In the genomic region with DNA sequence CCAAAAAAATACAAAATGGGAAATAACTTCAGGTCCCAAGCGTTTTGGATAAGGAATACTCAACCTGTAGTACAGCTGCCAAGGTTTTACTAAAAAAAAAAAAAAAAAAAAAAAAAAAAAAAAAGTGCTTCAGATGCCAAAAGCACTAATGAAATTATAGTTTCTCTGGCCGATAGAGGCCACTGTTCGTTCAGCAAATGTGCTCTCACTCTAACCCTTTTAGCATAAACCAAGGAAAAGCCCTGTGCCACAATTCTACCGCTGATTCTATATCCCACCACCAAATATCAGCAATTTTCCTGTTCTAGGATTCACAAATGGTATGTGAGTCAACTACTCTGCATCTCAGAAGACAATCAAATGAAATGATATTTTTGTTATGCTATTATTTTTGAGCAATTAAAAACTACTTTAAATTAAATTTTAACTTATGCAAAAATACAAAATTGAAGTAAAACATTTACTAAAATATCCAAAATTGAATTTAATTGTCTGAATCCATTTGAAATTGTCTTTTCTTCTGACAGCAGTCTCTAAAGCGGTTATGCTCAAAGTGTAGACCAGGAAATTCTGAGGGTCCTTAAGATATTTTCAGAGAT, we compare ENCODE assay signal across 8 cellular contexts.
DNase-seq lines count a peak whose midpoint lies in the region; ATAC-seq and TF ChIP-seq lines count a peak whose summit lies in the region.

No MANE protein-coding gene starts in this region.

- TF ChIP-seq CTCF in RWPE2 (IDR thresholded peaks at IDR 0.05; ENCODE audit: poor library complexity, severe bottlenecking) = peak; percentile 93
- peak in 5 of 6 experiments; percentile 32 to 53 (median 39) for TF ChIP-seq CTCF in esophagus squamous epithelium (IDR thresholded peaks at IDR 0.05)

- peaks cover 22 to 38% of the 10 kb centered on the region in 2 donors for H3K36me3 Mint-ChIP-seq in naive B cell
- H3K36me3 Mint-ChIP-seq in stimulated activated memory B cell treated with anti-CD40 and anti-IgM and Interleukin-4, amounts not matched to agents 10 μg/mL and 1 μg/mL and 100 μg/mL, for 72 hours = peaks cover 46% of the 10 kb centered on the region

- peaks cover 5 to 22% (median 17%) of the 10 kb centered on the region in 3 donors for H3K4me1 Mint-ChIP-seq in naive B cell
- H3K4me1 Mint-ChIP-seq in stimulated activated memory B cell treated with anti-CD40 and anti-IgM and Interleukin-4, amounts not matched to agents 10 μg/mL and 1 μg/mL and 100 μg/mL, for 72 hours = peaks cover 9% of the 10 kb centered on the region

- peaks cover 0 to 4% (median 0%) of the 10 kb centered on the region in 7 donors for H3K9me3 Mint-ChIP-seq in naive B cell
- peaks cover 3% of the 10 kb centered on the region for H3K9me3 Mint-ChIP-seq in stimulated activated memory B cell treated with anti-CD40 and anti-IgM and Interleukin-4, amounts not matched to agents 10 μg/mL and 1 μg/mL and 100 μg/mL, for 72 hours

- H3K27me3 ChIP-seq in RWPE2 (ENCODE audit: insufficient read depth, poor library complexity, severe bottlenecking) = no peaks in the 10 kb centered on the region
- no peaks in the 10 kb centered on the region for H3K27me3 ChIP-seq in esophagus squamous epithelium

- H3K4me3 Mint-ChIP-seq in naive B cell = no peak overlapping the region
- no peak overlapping the region for H3K4me3 Mint-ChIP-seq in stimulated activated memory B cell treated with anti-CD40 and anti-IgM and Interleukin-4, amounts not matched to agents 10 μg/mL and 1 μg/mL and 100 μg/mL, for 72 hours

- DNase-seq in stimulated activated CD8-positive, alpha-beta memory T cell treated with anti-CD3 and anti-CD28 coated beads, Interleukin-12 subunit alpha, Interleukin-12 subunit beta, amount 100 ng/mL, for 24 hours (ENCODE audit: extremely low read depth) = peak; percentile 1
- no peak for DNase-seq in stimulated activated CD8-positive, alpha-beta memory T cell treated with anti-CD3 and anti-CD28 coated beads, Interleukin-4, amount 100 ng/mL, for 48 hours
- peak in 47 of 76 experiments; percentile 1 to 74 (median 30) for DNase-seq in HUDEP-2 (lab: John Stamatoyannopoulos, UW; ENCODE audit: unreplicated experiment in 76 of 76)
- DNase-seq in RWPE2 (ENCODE audit: low spot score) = no peak
- DNase-seq in esophagus squamous epithelium (lab: John Stamatoyannopoulos, UW) = no peak
- peak; percentile 12 for DNase-seq in naive B cell

- H3K4me3 ChIP-seq in RWPE2 (ENCODE audit: severe bottlenecking) (no peak overlapping the region), esophagus squamous epithelium (no peak overlapping the region)

- H3K9me3 ChIP-seq in RWPE2 (ENCODE audit: severe bottlenecking) = no peaks in the 10 kb centered on the region
- no peaks in the 10 kb centered on the region for H3K9me3 ChIP-seq in esophagus squamous epithelium

- 33 to 36% methylated on average over 5 of the region's 5 CpGs for WGBS in esophagus squamous epithelium, 2 donors

- no peak overlapping the region for H3K27ac Mint-ChIP-seq in naive B cell
- no peak overlapping the region for H3K27ac Mint-ChIP-seq in stimulated activated memory B cell treated with anti-CD40 and anti-IgM and Interleukin-4, amounts not matched to agents 10 μg/mL and 1 μg/mL and 100 μg/mL, for 72 hours

- no peaks in the 10 kb centered on the region for H3K27me3 Mint-ChIP-seq in naive B cell
- H3K27me3 Mint-ChIP-seq in stimulated activated memory B cell treated with anti-CD40 and anti-IgM and Interleukin-4, amounts not matched to agents 10 μg/mL and 1 μg/mL and 100 μg/mL, for 72 hours = no peaks in the 10 kb centered on the region

- intact Hi-C loops in esophagus squamous epithelium (cut with DNase I) = no loop called here

- H3K4me1 ChIP-seq in RWPE2 (ENCODE audit: insufficient read depth, poor library complexity, severe bottlenecking) (no peaks in the 10 kb centered on the region), esophagus squamous epithelium (no peaks in the 10 kb centered on the region)

- TF ChIP-seq POLR2A in esophagus squamous epithelium (IDR thresholded peaks at IDR 0.05) = no peak

- ATAC-seq in RWPE2 (ENCODE audit: low read depth) = peak; percentile 73; the same call in 2 of the 3 replicates
- peak; percentile 55 to 71 for ATAC-seq in naive B cell (ENCODE audit: low read depth in 2 of 2)
- ATAC-seq in stimulated activated memory B cell treated with anti-CD40 and anti-IgM and Interleukin-4, amounts not matched to agents 10 μg/mL and 1 μg/mL and 100 μg/mL, for 72 hours = no peak
- no peak for ATAC-seq in HG03175 (IDR thresholded peaks at IDR 0.05; ENCODE audit: unreplicated experiment)

- peaks cover 51% of the 10 kb centered on the region for H3K36me3 ChIP-seq in RWPE2 (ENCODE audit: low read depth)
- H3K36me3 ChIP-seq in esophagus squamous epithelium = peaks cover 0 to 27% (median 0%) of the 10 kb centered on the region in 3 donors

- H3K27ac ChIP-seq in RWPE2 (ENCODE audit: poor library complexity, severe bottlenecking) = no peak overlapping the region
- H3K27ac ChIP-seq in esophagus squamous epithelium = no peak overlapping the region

Comparison
In these comparisons a context has a peak if more than half of its experiments do, and no peak if none do; other contexts are left out.
1. DNase-seq: peak in stimulated activated CD8-positive, alpha-beta memory T cell treated with anti-CD3 and anti-CD28 coated beads, Interleukin-12 subunit alpha, Interleukin-12 subunit beta, amount 100 ng/mL, for 24 hours (single experiment), HUDEP-2 (47 of 76) and naive B cell (single experiment); none in stimulated activated CD8-positive, alpha-beta memory T cell treated with anti-CD3 and anti-CD28 coated beads, Interleukin-4, amount 100 ng/mL, for 48 hours (single experiment), RWPE2 (single experiment) and esophagus squamous epithelium (single experiment).
2. ATAC-seq: peak in RWPE2 (single experiment) and naive B cell (2 of 2); none in stimulated activated memory B cell treated with anti-CD40 and anti-IgM and Interleukin-4, amounts not matched to agents 10 μg/mL and 1 μg/mL and 100 μg/mL, for 72 hours (single experiment) and HG03175 (single experiment).